In genomic region chr6:112039431-112039770, GRCh38 we compare ENCODE assay signal across 33 cellular contexts. TPM values are rescaled to one million over a fixed set of nuclear protein-coding genes. Genes with fewer than 3 reads are reported as not detected.
DNase-seq lines count a peak whose midpoint lies in the region; ATAC-seq and TF ChIP-seq lines count a peak whose summit lies in the region.
"Had no signal": no experiment of that assay in that cellular context is flagged by ENCODE, and none has a peak within 500 bp of the region (broad histone marks: within the 10 kb centered on the region; RNA-seq: fewer than 3 reads in every experiment).

No MANE protein-coding gene starts in this region.

- TF ChIP-seq POLR2A in IMR-90 (IDR thresholded peaks at IDR 0.05; ENCODE audit: low read depth, low read length): no peak
- TF ChIP-seq POLR2A in gastroesophageal sphincter (IDR thresholded peaks at IDR 0.05): no peak

- TF ChIP-seq EP300 in gastroesophageal sphincter (IDR thresholded peaks at IDR 0.05): no peak

- H3K27ac Mint-ChIP-seq in CD4-positive, alpha-beta T cell: peak overlapping the region; percentile 42
- H3K27ac Mint-ChIP-seq: activated CD8-positive, alpha-beta T cell treated with anti-CD3 and anti-CD28 coated beads, Interleukin-2, amount 10 ng/mL, durations not matched to agents 7 days and 5 days; CD14-positive monocyte; dendritic cell treated with granulocyte-macrophage colony-stimulating factor and Interleukin-4, amounts not matched to agents 40 ng/mL and 50 ng/mL, for 4 days; type B pancreatic cell had no signal

- peaks cover 18% of the 10 kb centered on the region for H3F3A ChIP-seq in smooth muscle cell (ENCODE audit: low read depth)

- H2AFZ ChIP-seq in IMR-90 (replicated peaks; ENCODE audit: low read length, poor library complexity): no peak overlapping the region
- H2AFZ ChIP-seq in smooth muscle cell (ENCODE audit: low read depth): peak overlapping the region; percentile 21
- H2AFZ ChIP-seq: hepatocyte had no signal

- peaks cover 17% of the 10 kb centered on the region; the same call in 1 of the 2 replicates for H3K9me1 ChIP-seq in IMR-90 (ENCODE audit: insufficient read depth, low read length)

- no peaks in the 10 kb centered on the region for H3K36me3 ChIP-seq in IMR-90 (ENCODE audit: control insufficient read depth, insufficient read depth, low read length)
- H3K36me3 ChIP-seq in gastroesophageal sphincter: no peaks in the 10 kb centered on the region
- no peaks in the 10 kb centered on the region for H3K36me3 ChIP-seq in smooth muscle cell (ENCODE audit: low read depth)
- H3K36me3 ChIP-seq: cardiac muscle cell, esophagus muscularis mucosa, stomach had no signal

- no peak overlapping the region for H2AK9ac ChIP-seq in IMR-90 (replicated peaks; ENCODE audit: low read depth, low read length, poor library complexity)

- TF ChIP-seq CTCF in CD4-positive, alpha-beta T cell (IDR thresholded peaks at IDR 0.05): no peak
- TF ChIP-seq CTCF in IMR-90 (conservative IDR thresholded peaks at IDR 0.05; ENCODE audit: low read depth, low read length) (no peak), gastroesophageal sphincter (IDR thresholded peaks at IDR 0.05) (no peak), smooth muscle cell (IDR thresholded peaks at IDR 0.05; ENCODE audit: borderline replicate concordance, insufficient read depth, poor library complexity, severe bottlenecking) (no peak)

- peaks cover 70% of the 10 kb centered on the region for H3K4me1 Mint-ChIP-seq in CD4-positive, alpha-beta T cell (ENCODE audit: low read depth)

- H3K27me3 Mint-ChIP-seq in CD4-positive, alpha-beta T cell: no peaks in the 10 kb centered on the region
- H3K27me3 Mint-ChIP-seq: dendritic cell treated with granulocyte-macrophage colony-stimulating factor and Interleukin-4, amounts not matched to agents 40 ng/mL and 50 ng/mL, for 4 days; type B pancreatic cell had no signal

- H3K18ac ChIP-seq in IMR-90 (ENCODE audit: low read depth, low read length): no peak overlapping the region

- H3K4me1 ChIP-seq in IMR-90 (ENCODE audit: control insufficient read depth, insufficient read depth, low read length): peaks cover 9% of the 10 kb centered on the region
- H3K4me1 ChIP-seq in gastroesophageal sphincter: peaks cover 0 to 44% (median 12%) of the 10 kb centered on the region in 3 donors
- peaks cover 9% of the 10 kb centered on the region for H3K4me1 ChIP-seq in smooth muscle cell (ENCODE audit: low read depth)

- no peak overlapping the region for H2BK15ac ChIP-seq in IMR-90 (ENCODE audit: low read depth, low read length)

- H4K20me1 ChIP-seq in IMR-90 (ENCODE audit: insufficient read depth, low read length) (no peaks in the 10 kb centered on the region), smooth muscle cell (ENCODE audit: low read depth) (no peaks in the 10 kb centered on the region)

- ATAC-seq in CD4-positive, alpha-beta T cell (ENCODE audit: poor library complexity): no peak
- no peak for ATAC-seq in IMR-90 (ENCODE audit: low read depth)
- ATAC-seq in gastroesophageal sphincter: no peak
- ATAC-seq in GM19328 (IDR thresholded peaks at IDR 0.05; ENCODE audit: unreplicated experiment): no peak
- ATAC-seq: activated CD8-positive, alpha-beta T cell treated with anti-CD3 and anti-CD28 coated beads, Interleukin-2, amount 10 ng/mL, durations not matched to agents 7 days and 5 days; GM12878; left cardiac atrium had no signal

- H2BK120ac ChIP-seq in IMR-90 (ENCODE audit: low read depth, low read length): no peak overlapping the region

- no peaks in the 10 kb centered on the region for H3K27me3 ChIP-seq in CD4-positive, alpha-beta T cell (ENCODE audit: control insufficient read depth, insufficient read depth, low read length)
- H3K27me3 ChIP-seq in IMR-90 (ENCODE audit: control insufficient read depth, insufficient read depth, low read length): no peaks in the 10 kb centered on the region
- no peaks in the 10 kb centered on the region for H3K27me3 ChIP-seq in gastroesophageal sphincter
- H3K27me3 ChIP-seq in smooth muscle cell (ENCODE audit: low read depth): no peaks in the 10 kb centered on the region
- H3K27me3 ChIP-seq: cardiac muscle cell, esophagus muscularis mucosa, hepatocyte, stomach had no signal

- no peaks in the 10 kb centered on the region for H3K9me3 Mint-ChIP-seq in CD4-positive, alpha-beta T cell
- H3K9me3 Mint-ChIP-seq: CD14-positive monocyte; dendritic cell treated with granulocyte-macrophage colony-stimulating factor and Interleukin-4, amounts not matched to agents 40 ng/mL and 50 ng/mL, for 4 days; type B pancreatic cell had no signal

- H2BK5ac ChIP-seq in IMR-90 (ENCODE audit: low read depth, low read length, poor library complexity, severe bottlenecking): no peak overlapping the region

- H3K23ac ChIP-seq in IMR-90 (ENCODE audit: low read depth, low read length): no peak overlapping the region

- H4K91ac ChIP-seq in IMR-90 (ENCODE audit: insufficient read depth, low read depth, low read length): no peak overlapping the region

- H3K14ac ChIP-seq in IMR-90 (replicated peaks; ENCODE audit: low read depth, low read length): no peak overlapping the region

- no peak overlapping the region for H2BK20ac ChIP-seq in IMR-90 (ENCODE audit: low read depth, low read length)

- H3K4me3 ChIP-seq in IMR-90 (ENCODE audit: insufficient read depth, low read depth, low read length) (no peak overlapping the region), gastroesophageal sphincter (no peak overlapping the region), smooth muscle cell (no peak overlapping the region)
- H3K4me3 ChIP-seq: cardiac muscle cell, esophagus muscularis mucosa, GM12878, hepatocyte, stomach had no signal

- H3K4ac ChIP-seq in IMR-90 (ENCODE audit: low read depth, low read length): no peak overlapping the region

- no peaks in the 10 kb centered on the region for H3K9me3 ChIP-seq in CD4-positive, alpha-beta T cell (ENCODE audit: control insufficient read depth, low read length)
- H3K9me3 ChIP-seq in IMR-90 (ENCODE audit: control insufficient read depth, insufficient read depth, low read length) (no peaks in the 10 kb centered on the region), gastroesophageal sphincter (no peaks in the 10 kb centered on the region), smooth muscle cell (replicated peaks; ENCODE audit: low read depth) (no peaks in the 10 kb centered on the region)
- H3K9me3 ChIP-seq: esophagus muscularis mucosa, stomach had no signal

- no TSS peak for BruUV-seq in IMR-90 (replicated peaks; lab: Mats Ljungman, UMichigan)

- no peak overlapping the region for H3K27ac ChIP-seq in CD4-positive, alpha-beta T cell (ENCODE audit: low read depth, low read length)
- H3K27ac ChIP-seq in IMR-90 (ENCODE audit: insufficient read depth, low read length): no peak overlapping the region
- peak overlapping the region in 3 of 4 donors; percentile 67 to 82 (median 80) for H3K27ac ChIP-seq in gastroesophageal sphincter
- H3K27ac ChIP-seq in smooth muscle cell (ENCODE audit: low read depth): peak overlapping the region; percentile 84
- H3K27ac ChIP-seq: cardiac muscle cell, hepatocyte, HL-60 had no signal

- no peak overlapping the region for H4K5ac ChIP-seq in IMR-90 (ENCODE audit: low read depth, low read length)

- no peaks in the 10 kb centered on the region for H3K79me2 ChIP-seq in smooth muscle cell (ENCODE audit: low read depth)
- H3K79me2 ChIP-seq: hepatocyte had no signal

- H3K79me1 ChIP-seq in IMR-90 (ENCODE audit: low read depth in 1 of 2, low read length in 2 of 2): no peaks in the 10 kb centered on the region

- H4K8ac ChIP-seq in IMR-90 (ENCODE audit: low read depth in 2 of 2, low read length in 2 of 2): no peak overlapping the region

- intact Hi-C loops in CD4-positive, alpha-beta T cell (cut with DNase I, micrococcal nuclease): no loop called here
- intact Hi-C loops in IMR-90 (cut with micrococcal nuclease): no loop called here

- H3K4me3 Mint-ChIP-seq in CD4-positive, alpha-beta T cell: no peak overlapping the region
- H3K4me3 Mint-ChIP-seq: activated CD8-positive, alpha-beta T cell treated with anti-CD3 and anti-CD28 coated beads, Interleukin-2, amount 10 ng/mL, durations not matched to agents 7 days and 5 days; CD14-positive monocyte; dendritic cell treated with granulocyte-macrophage colony-stimulating factor and Interleukin-4, amounts not matched to agents 40 ng/mL and 50 ng/mL, for 4 days; type B pancreatic cell had no signal

- no peak overlapping the region for H3K56ac ChIP-seq in IMR-90 (ENCODE audit: extremely low read depth, insufficient read depth, low read length)

- H3K9ac ChIP-seq in IMR-90 (ENCODE audit: low read depth, low read length) (no peak overlapping the region), smooth muscle cell (ENCODE audit: low read depth) (no peak overlapping the region)

- CTCF ChIA-PET in CD4-positive, alpha-beta T cell (lab: Charles Lee): interaction anchor here (1.4 to 4.8 kb wide), 2 partner anchors 29 to 329 kb away, joined by 5 to 30 read pairs; no protein-coding TSS in a partner anchor
- CTCF ChIA-PET in IMR-90 (lab: Yijun Ruan, JAX): no interaction called here

- H2AK5ac ChIP-seq in IMR-90 (ENCODE audit: low read depth, low read length): 0 out of 2 replicates have a peak overlapping the region, but pooled peaks have one; percentile 1

- POLR2A ChIA-PET in CD4-positive, alpha-beta T cell (lab: Charles Lee): interaction anchor here (1.6 to 6.7 kb wide), 3 partner anchors 11 to 1165 kb away, joined by 5 to 62 read pairs (median 8); partner anchors contain the start of genes AMD1 and FYN
- POLR2A ChIA-PET in IMR-90 (lab: Charles Lee; ENCODE audit: unreplicated experiment): no interaction called here

- TF ChIP-seq RAD21 in IMR-90 (IDR thresholded peaks at IDR 0.05; ENCODE audit: low read length): no peak

- DNase-seq in CD4-positive, alpha-beta T cell: no peak
- DNase-seq in IMR-90 (no peak), smooth muscle cell (lab: John Stamatoyannopoulos, UW; ENCODE audit: unreplicated experiment) (no peak), NCI-H2081 treated with DMSO at 0.1 percent for 48 hours (lab: John Stamatoyannopoulos, UW) (no peak)
- DNase-seq in activated CD4-positive, alpha-beta T cell treated with anti-CD3 and anti-CD28 coated beads for 4 hours: no peak
- DNase-seq: activated CD4-positive, alpha-beta T cell treated with anti-CD3 and anti-CD28 coated beads for 1 hour; activated CD8-positive, alpha-beta T cell treated with anti-CD3 and anti-CD28 coated beads, Interleukin-2, amount 10 ng/mL, durations not matched to agents 7 days and 5 days; activated gamma-delta T cell; amygdala; foreskin melanocyte; left cardiac atrium; MV-4-11; NCI-H1436 treated with DMSO at 0.1 percent for 48 hours; NCI-H2107; occipital lobe; stomach had no signal

- dilution Hi-C loops in IMR-90 (cut with HindIII; ENCODE audit: low sequenced_read_pairs, unreplicated experiment): no loop called here

- no CpG with 5 or more reads among the region's 2 CpGs for WGBS in IMR-90 (ENCODE audit: extremely low coverage in 2 of 2, insufficient read length in 1 of 2), 2 experiments
- 50 to 100% methylated on average over 2 of the region's 2 CpGs for WGBS in gastroesophageal sphincter (ENCODE audit: low coverage in 1 of 2), 2 donors
- 65% methylated on average over 2 of the region's 2 CpGs for WGBS in smooth muscle cell (ENCODE audit: low lambda C conversion rate)

- H3K4me2 ChIP-seq in IMR-90 (ENCODE audit: low read depth, low read length): no peak overlapping the region
- peak overlapping the region; percentile 72 for H3K4me2 ChIP-seq in smooth muscle cell
- H3K4me2 ChIP-seq: hepatocyte had no signal

- in situ Hi-C loops in IMR-90 (cut with MboI; ENCODE audit: low sequenced_read_pairs): loop anchor here (25.0 kb wide), 2 partner anchors 677 to 1002 kb away; no protein-coding TSS in a partner anchor

- H3K36me3 Mint-ChIP-seq in CD4-positive, alpha-beta T cell (ENCODE audit: low read depth): peaks cover 7% of the 10 kb centered on the region
- H3K36me3 Mint-ChIP-seq: CD14-positive monocyte, type B pancreatic cell had no signal

RNA-seq across cellular contexts. Expression of gene CCN6, which starts 14.5 kb away (rescaled TPM):
- total RNA-seq in CD4-positive, alpha-beta T cell: not detected
- total RNA-seq in IMR-90 (2012; rRNA removed) (not detected in 2 replicates), gastroesophageal sphincter (not detected), smooth muscle cell (not detected in 2 replicates)
- polyA plus RNA-seq in IMR-90 (2012; rRNA removed) (not detected in 2 replicates), smooth muscle cell (0.07 and 0.23 TPM in 2 replicates)
- not detected in 2 replicates for polyA plus RNA-seq in IMR-90 (2012; cell fraction: cytosol; rRNA removed)
- polyA plus RNA-seq in IMR-90 (2012; cell fraction: nucleus; rRNA removed; ENCODE audit: low replicate concordance): not detected in 2 replicates
- total RNA-seq: activated CD8-positive, alpha-beta T cell treated with anti-CD3 and anti-CD28 coated beads, Interleukin-2, amount 10 ng/mL, durations not matched to agents 7 days and 5 days; cardiac muscle cell; Daoy; esophagus muscularis mucosa; GM12878; hepatocyte; left cardiac atrium; LHCN-M2; NCI-H460; occipital lobe; OCI-LY7; pulmonary artery endothelial cell; skeletal muscle tissue; stomach; T-helper 2 cell treated with Interferon-gamma antibody and Interleukin-4, amounts not matched to agents 100 ng/mL and 5 ng/mL, for 36 hours had no signal
- polyA plus RNA-seq: CD14-positive monocyte, stomach had no signal

RNA-seq across cellular contexts. Expression of gene TUBE1, which starts 47.9 kb away (rescaled TPM):
- 10 to 100 TPM; 28.2 to 30.8 TPM for total RNA-seq in CD4-positive, alpha-beta T cell
- total RNA-seq in IMR-90 (2012; rRNA removed) (8.6 and 10.0 TPM in 2 replicates), gastroesophageal sphincter (10 to 100 TPM; 17.5 to 58.2 (median 31.6) TPM), smooth muscle cell (11.6 and 17.3 TPM in 2 replicates)
- polyA plus RNA-seq in IMR-90 (2012; rRNA removed) (6.5 and 7.9 TPM in 2 replicates), smooth muscle cell (9.5 and 9.9 TPM in 2 replicates)
- 1.5 and 2.0 TPM in 2 replicates for polyA plus RNA-seq in IMR-90 (2012; cell fraction: cytosol; rRNA removed)
- 10.4 and 42.0 TPM in 2 replicates for polyA plus RNA-seq in IMR-90 (2012; cell fraction: nucleus; rRNA removed; ENCODE audit: low replicate concordance)

RNA-seq across cellular contexts. Expression of gene FAM229B, which starts 48.0 kb away (rescaled TPM):
- total RNA-seq in CD4-positive, alpha-beta T cell: 1 to 10 TPM; 3.6 to 4.4 TPM
- 8.6 and 11.4 TPM in 2 replicates for total RNA-seq in IMR-90 (2012; rRNA removed)
- 23.2 and 25.6 TPM in 2 replicates for polyA plus RNA-seq in IMR-90 (2012; rRNA removed)
- 5.0 and 13.4 TPM in 2 replicates for polyA plus RNA-seq in IMR-90 (2012; cell fraction: cytosol; rRNA removed)
- 0.74 and 11.5 TPM in 2 replicates for polyA plus RNA-seq in IMR-90 (2012; cell fraction: nucleus; rRNA removed; ENCODE audit: low replicate concordance)
- 10 to 100 TPM in 3 of 4 donors, 1 to 10 TPM in 1; 9.5 to 26.1 (median 13.8) TPM for total RNA-seq in gastroesophageal sphincter
- total RNA-seq in smooth muscle cell: 13.0 and 20.7 TPM in 2 replicates
- 28.2 and 42.7 TPM in 2 replicates for polyA plus RNA-seq in smooth muscle cell

Comparison
In these comparisons a context has a peak if more than half of its experiments do, and no peak if none do; other contexts are left out.
1. H3K27ac ChIP-seq: peak in gastroesophageal sphincter (3 of 4) and smooth muscle cell (single experiment); none in CD4-positive, alpha-beta T cell (single experiment) and IMR-90 (single experiment).